Comparison of ENCODE assay signal across 9 cellular contexts in genomic region chr4:164748375-164748774, GRCh38. TPM values are rescaled to one million over a fixed set of nuclear protein-coding genes. Genes with fewer than 3 reads are reported as not detected.
DNase-seq lines count a peak whose midpoint lies in the region; ATAC-seq and TF ChIP-seq lines count a peak whose summit lies in the region.
"Had no signal": no experiment of that assay in that cellular context is flagged by ENCODE, and none has a peak within 500 bp of the region (broad histone marks: within the 10 kb centered on the region; RNA-seq: fewer than 3 reads in every experiment).

No MANE protein-coding gene starts in this region.

- H2AFZ ChIP-seq in KMS-11 (ENCODE audit: low read depth) (no peak overlapping the region), neuronal stem cell (ENCODE audit: low read length) (no peak overlapping the region)

- no peak overlapping the region for H3K4me3 Mint-ChIP-seq in brain

- H2BK120ac ChIP-seq in neuronal stem cell (ENCODE audit: low read depth, low read length): no peak overlapping the region

- peak; percentile 71 for TF ChIP-seq CTCF in KMS-11 (conservative IDR thresholded peaks at IDR 0.05; ENCODE audit: low read depth, low read length)
- peak; percentile 64 to 74 for TF ChIP-seq CTCF in brain (conservative IDR thresholded peaks at IDR 0.05)
- peak in 3 of 6 experiments; percentile 21 to 48 (median 35) for TF ChIP-seq CTCF in esophagus squamous epithelium (IDR thresholded peaks at IDR 0.05)

- WGBS in neuronal stem cell (ENCODE audit: extremely low coverage in 2 of 2, insufficient read length in 2 of 2, insufficient replicate concordance in 1 of 2), 2 donors: no CpG with 5 or more reads among the region's 3 CpGs
- 40 to 51% methylated on average over 3 of the region's 3 CpGs for WGBS in esophagus squamous epithelium, 2 donors

- H3K79me2 ChIP-seq in KMS-11 (ENCODE audit: insufficient read depth, low read depth): no peaks in the 10 kb centered on the region

- no peak overlapping the region for H4K91ac ChIP-seq in neuronal stem cell (ENCODE audit: low read depth, low read length, poor library complexity)

- ATAC-seq in HG03354 (IDR thresholded peaks at IDR 0.05; ENCODE audit: poor library complexity, severe bottlenecking, unreplicated experiment): no peak

- H3K36me3 Mint-ChIP-seq in brain: no peaks in the 10 kb centered on the region

- H3K4me1 Mint-ChIP-seq in brain: no peaks in the 10 kb centered on the region

- no peak overlapping the region for H3K14ac ChIP-seq in neuronal stem cell (ENCODE audit: low read length)

- intact Hi-C loops in esophagus squamous epithelium (cut with DNase I): loop anchor here (10.0 kb wide), 1 partner anchor 1194 kb away; no protein-coding TSS in a partner anchor

- H2AK5ac ChIP-seq in neuronal stem cell (ENCODE audit: low read depth, low read length): no peak overlapping the region

- H4K8ac ChIP-seq in neuronal stem cell (ENCODE audit: low read depth, low read length): no peak overlapping the region

- H3K27me3 ChIP-seq in KMS-11 (ENCODE audit: insufficient read depth, low read depth) (no peaks in the 10 kb centered on the region), neuronal stem cell (ENCODE audit: control insufficient read depth in 3 of 3, insufficient read depth in 3 of 3, low read depth in 1 of 3, low read length in 3 of 3) (peaks cover 0 to 2% (median 0%) of the 10 kb centered on the region in 3 experiments), esophagus squamous epithelium (no peaks in the 10 kb centered on the region)

- DNase-seq in DMS53 treated with DMSO at 0.1 percent for 48 hours (lab: John Stamatoyannopoulos, UW; ENCODE audit: unreplicated experiment) (peak; percentile 15), midbrain (lab: John Stamatoyannopoulos, UW) (peak; percentile 5), neuronal stem cell (ENCODE audit: low spot score) (no peak), H4 (ENCODE audit: low spot score) (no peak), esophagus squamous epithelium (lab: John Stamatoyannopoulos, UW) (no peak)

- no peak overlapping the region for H2BK5ac ChIP-seq in neuronal stem cell (ENCODE audit: low read length)

- no peak overlapping the region for H3K23ac ChIP-seq in neuronal stem cell (ENCODE audit: low read depth, low read length, poor library complexity)

- H3K9me3 Mint-ChIP-seq in brain: peaks cover 5 to 12% (median 9%) of the 10 kb centered on the region in 5 experiments

- no peaks in the 10 kb centered on the region for H3K27me3 Mint-ChIP-seq in brain

- H3K4me1 ChIP-seq in KMS-11 (ENCODE audit: low read depth, poor library complexity, severe bottlenecking) (no peaks in the 10 kb centered on the region), neuronal stem cell (ENCODE audit: control insufficient read depth in 2 of 2, insufficient read depth in 1 of 2, low read depth in 1 of 2, low read length in 2 of 2) (no peaks in the 10 kb centered on the region), esophagus squamous epithelium (no peaks in the 10 kb centered on the region)

- no peak overlapping the region for H2BK12ac ChIP-seq in neuronal stem cell (ENCODE audit: low read length)

- H3K79me1 ChIP-seq in neuronal stem cell (ENCODE audit: low read depth, low read length): peaks cover 1% of the 10 kb centered on the region

- no peak overlapping the region for H3K27ac Mint-ChIP-seq in brain

- H3K4ac ChIP-seq in neuronal stem cell (ENCODE audit: low read length): no peak overlapping the region

- H3K36me3 ChIP-seq in KMS-11 (ENCODE audit: insufficient read depth): no peaks in the 10 kb centered on the region
- H3K36me3 ChIP-seq in neuronal stem cell (replicated peaks in 1 of 2; ENCODE audit: control insufficient read depth in 2 of 2, insufficient read depth in 2 of 2, low read length in 2 of 2): no peaks in the 10 kb centered on the region
- H3K36me3 ChIP-seq in esophagus squamous epithelium: no peaks in the 10 kb centered on the region

- H3K27ac ChIP-seq in KMS-11 (no peak overlapping the region), neuronal stem cell (replicated peaks; ENCODE audit: low read length) (no peak overlapping the region), esophagus squamous epithelium (no peak overlapping the region)

- H3K4me2 ChIP-seq in KMS-11 (no peak overlapping the region), neuronal stem cell (ENCODE audit: insufficient read depth, low read length, poor library complexity, severe bottlenecking) (no peak overlapping the region)

- H3K9me3 ChIP-seq in neuronal stem cell (replicated peaks in 1 of 2; ENCODE audit: control insufficient read depth in 2 of 2, insufficient read depth in 1 of 2, low read depth in 1 of 2, low read length in 2 of 2): peaks cover 0 to 2% of the 10 kb centered on the region in 2 donors
- peaks cover 0 to 9% (median 0%) of the 10 kb centered on the region in 3 donors for H3K9me3 ChIP-seq in esophagus squamous epithelium

- no peak for TF ChIP-seq POLR2A in esophagus squamous epithelium (IDR thresholded peaks at IDR 0.05)

- H2BK15ac ChIP-seq in neuronal stem cell (ENCODE audit: low read length): no peak overlapping the region

- no peak overlapping the region for H3K18ac ChIP-seq in neuronal stem cell (ENCODE audit: low read length)

- no peaks in the 10 kb centered on the region for H4K20me1 ChIP-seq in KMS-11 (ENCODE audit: insufficient read depth)

- H3K9ac ChIP-seq in KMS-11: no peak overlapping the region
- H3K9ac ChIP-seq in neuronal stem cell (ENCODE audit: low read depth, low read length, poor library complexity): no peak overlapping the region

- H3K4me3 ChIP-seq in KMS-11 (IDR thresholded peaks at IDR 0.05; ENCODE audit: insufficient read depth, low read depth, low read length) (no peak overlapping the region), neuronal stem cell (ENCODE audit: low read length in 2 of 2) (no peak overlapping the region), esophagus squamous epithelium (no peak overlapping the region)

RNA-seq across cellular contexts. Expression of gene SMIM31, which starts 5.6 kb away (rescaled TPM):
- polyA plus RNA-seq in brain (ENCODE audit: insufficient read depth, low read depth, low replicate concordance): not detected
- not detected for polyA plus RNA-seq in neuronal stem cell (2013, experiment 1 of 2)
- polyA plus RNA-seq in neuronal stem cell (2013, experiment 2 of 2): not detected
- 0.04 TPM in 1 of 2 replicates, not detected in the other for total RNA-seq in H4 (2014; rRNA removed; shearing (Covaris generic))
- total RNA-seq in esophagus squamous epithelium: not detected
- total RNA-seq: H1 had no signal
- polyA plus RNA-seq: H1 had no signal

Comparison
In these comparisons a context has a peak if more than half of its experiments do, and no peak if none do; other contexts are left out.
1. DNase-seq: peak in DMS53 treated with DMSO at 0.1 percent for 48 hours (single experiment) and midbrain (single experiment); none in neuronal stem cell (single experiment), H4 (single experiment) and esophagus squamous epithelium (single experiment).